ENCODE assay signal across 30 cellular contexts in the genomic region with DNA sequence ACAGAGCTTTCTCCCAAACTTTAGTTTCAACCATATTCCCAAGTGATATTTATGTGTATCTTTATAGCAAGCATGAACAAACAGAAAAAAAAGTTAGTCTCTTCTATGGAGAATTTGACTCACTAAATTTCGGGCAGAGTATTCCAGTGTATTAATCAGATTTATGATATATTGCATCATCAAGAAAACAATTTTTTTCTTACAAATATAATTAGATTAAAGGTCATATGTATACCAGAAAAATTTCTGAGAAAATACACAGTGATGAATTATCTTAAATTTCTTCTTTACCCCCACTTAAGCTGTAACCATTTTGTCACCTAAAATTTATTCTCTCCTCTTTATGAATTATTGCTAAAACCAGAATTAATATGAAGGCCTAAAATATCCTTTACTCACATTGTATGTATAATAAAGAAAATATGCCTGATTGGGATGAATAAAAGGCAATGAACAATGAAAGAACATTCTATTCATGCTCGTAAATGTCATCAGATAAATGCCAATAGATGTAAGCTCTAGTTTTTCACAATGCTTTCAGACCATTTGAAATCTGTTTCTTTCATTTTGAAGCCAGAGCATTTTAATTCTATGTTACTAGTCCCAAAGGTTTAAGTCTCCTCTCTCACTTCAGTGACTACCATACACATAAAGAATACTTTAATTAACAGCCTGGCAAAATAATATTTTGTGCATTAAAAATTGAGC.
"Had no signal": no experiment of that assay in that cellular context is flagged by ENCODE, and none has a peak within 500 bp of the region (broad histone marks: within the 10 kb centered on the region; RNA-seq: fewer than 3 reads in every experiment).

No MANE protein-coding gene starts in this region.

- H3K4me2 ChIP-seq: PC-9 had no signal

- FAIRE-seq: bronchial epithelial cell had no signal

- ATAC-seq: activated CD8-positive, alpha-beta memory T cell treated with anti-CD3 and anti-CD28 coated beads, Interleukin-2, amount 10 ng/mL, durations not matched to agents 7 days and 5 days; activated naive CD8-positive, alpha-beta T cell treated with anti-CD3 and anti-CD28 coated beads, Interleukin-2, amount 50 U/mL, for 24 hours had no signal

- H3K27ac ChIP-seq: PC-9, WERI-Rb-1 had no signal

- H3K36me3 ChIP-seq: WERI-Rb-1 had no signal

- DNase-seq: activated CD4-positive, alpha-beta memory T cell treated with anti-CD3 and anti-CD28 coated beads, Interleukin-2, amount 10 ng/mL, durations not matched to agents 7 days and 5 days; activated CD4-positive, alpha-beta T cell treated with anti-CD3 and anti-CD28 coated beads for 1 hour; activated CD4-positive, alpha-beta T cell treated with anti-CD3 and anti-CD28 coated beads for 48 hours; activated CD4-positive, CD25-positive, alpha-beta regulatory T cell; activated CD8-positive, alpha-beta memory T cell treated with anti-CD3 and anti-CD28 coated beads for 24 hours; activated CD8-positive, alpha-beta memory T cell treated with anti-CD3 and anti-CD28 coated beads, Interleukin-2, amount 10 ng/mL, durations not matched to agents 7 days and 5 days; activated CD8-positive, alpha-beta memory T cell treated with anti-CD3 and anti-CD28 coated beads, Interleukin-2, amount 50 U/mL, for 48 hours; activated effector memory CD4-positive, alpha-beta T cell treated with Interleukin-2 at 50 U/mL for 16 hours; activated naive CD4-positive, alpha-beta T cell treated with anti-CD3 and anti-CD28 coated beads, Interleukin-2, amount 10 ng/mL, durations not matched to agents 7 days and 5 days; activated naive CD8-positive, alpha-beta T cell treated with anti-CD3 and anti-CD28 coated beads, Interleukin-2, amount 50 U/mL, for 24 hours; activated T-cell treated with anti-CD3 and anti-CD28 coated beads, Interleukin-2, amount 50 U/mL, for 48 hours; anterior cingulate cortex; caudate nucleus; cerebellar nuclear complex; Karpas-422; NCI-H1048; NCI-H1105 treated with DMSO at 0.1 percent for 48 hours; NCI-H1436; NCI-H1694; NCI-H1930; NCI-H2081 treated with DMSO at 0.1 percent for 48 hours; NCI-H226; NCI-H446 treated with DMSO at 0.1 percent for 48 hours; NCI-H524; NCI-H69; NCI-H82; PC-9; Right ventricle myocardium superior; WERI-Rb-1 had no signal

- H2AFZ ChIP-seq: PC-9 had no signal

- H3K4me3 ChIP-seq: PC-9 had no signal
